In genomic region chr11:125299821-125300220, GRCh38 we compare ENCODE assay signal across 23 cellular contexts.
DNase-seq lines count a peak whose midpoint lies in the region; ATAC-seq, FAIRE-seq and TF ChIP-seq lines count a peak whose summit lies in the region.
"Had no signal": no experiment of that assay in that cellular context is flagged by ENCODE, and none has a peak within 500 bp of the region (broad histone marks: within the 10 kb centered on the region; RNA-seq: fewer than 3 reads in every experiment).

No MANE protein-coding gene starts in this region.

- H2BK5ac ChIP-seq in trophoblast cell (ENCODE audit: low read depth, low read length, poor library complexity) = no peak overlapping the region

- H3K27ac ChIP-seq in breast epithelium = no peak overlapping the region
- no peak overlapping the region for H3K27ac ChIP-seq in kidney (ENCODE audit: low read depth in 2 of 2, low read length in 2 of 2)
- no peak overlapping the region for H3K27ac ChIP-seq in trophoblast cell (ENCODE audit: low read depth, low read length)
- H3K27ac ChIP-seq in aorta (ENCODE audit: low read depth in 1 of 2, low read length in 2 of 2) = no peak overlapping the region
- H3K27ac ChIP-seq: 22Rv1, A549, HL-60 had no signal

- no peaks in the 10 kb centered on the region for H3K27me3 Mint-ChIP-seq in MCF 10A (ENCODE audit: insufficient read depth, unreplicated experiment)

- WGBS in trophoblast cell (ENCODE audit: extremely low coverage, insufficient coverage, insufficient read length) = no CpG with 5 or more reads among the region's 9 CpGs
- 92 to 93% methylated on average over 9 of the region's 9 CpGs for WGBS in aorta, 2 donors

- POLR2A ChIA-PET in MCF 10A (lab: Yijun Ruan, JAX) = interaction anchor here (0.6 to 1.5 kb wide), 2 partner anchors 229 to 1059 kb away, joined by 3 to 5 read pairs; no protein-coding TSS in a partner anchor

- no peak overlapping the region for H3K23ac ChIP-seq in trophoblast cell (ENCODE audit: low read length)

- H3K9me3 ChIP-seq in breast epithelium (no peaks in the 10 kb centered on the region), kidney (ENCODE audit: control insufficient read depth in 1 of 2, low read length in 2 of 2) (no peaks in the 10 kb centered on the region), trophoblast cell (ENCODE audit: insufficient read depth, low read depth, low read length) (no peaks in the 10 kb centered on the region), aorta (ENCODE audit: control insufficient read depth, low read length) (no peaks in the 10 kb centered on the region)
- H3K9me3 ChIP-seq: A549 had no signal

- no peak overlapping the region for H4K91ac ChIP-seq in trophoblast cell (ENCODE audit: low read depth, low read length)

- intact Hi-C loops in MCF 10A (cut with micrococcal nuclease) (no loop called here), breast epithelium (cut with DNase I; ENCODE audit: low total_unique reads) (no loop called here), kidney (cut with DNase I) (no loop called here), aorta (cut with DNase I) (loop anchor here in 1 of 2 donors (5.0 kb wide), 1 partner anchor 138 kb away; the partner anchor contains the start of gene PKNOX2)

- H4K12ac ChIP-seq in trophoblast cell (ENCODE audit: low read depth, low read length) = no peak overlapping the region

- no peak overlapping the region for H3K18ac ChIP-seq in trophoblast cell (ENCODE audit: low read length)

- H3K36me3 Mint-ChIP-seq in MCF 10A (ENCODE audit: insufficient read depth, unreplicated experiment) = no peaks in the 10 kb centered on the region
- H3K36me3 Mint-ChIP-seq: CD14-positive monocyte; CD4-positive, alpha-beta memory T cell had no signal

- peak overlapping the region; percentile 35 for H2AK5ac ChIP-seq in trophoblast cell (ENCODE audit: low read length)

- TF ChIP-seq CTCF in MCF 10A (IDR thresholded peaks at IDR 0.05; ENCODE audit: unreplicated experiment) (no peak), breast epithelium (IDR thresholded peaks at IDR 0.05) (no peak), kidney (IDR thresholded peaks at IDR 0.05; ENCODE audit: borderline replicate concordance, extremely low read depth, insufficient read depth) (no peak)

- H2BK120ac ChIP-seq in trophoblast cell (ENCODE audit: insufficient read depth, low read length, poor library complexity) = no peak overlapping the region

- no peaks in the 10 kb centered on the region for H3K79me1 ChIP-seq in trophoblast cell (ENCODE audit: low read length)

- ATAC-seq in aorta (ENCODE audit: low FRiP score) = no peak
- ATAC-seq: GM23338 had no signal

- in situ Hi-C loops in G401 (cut with HindIII; ENCODE audit: low sequenced_read_pairs) = no loop called here

- no TSS peak for BruUV-seq in MCF 10A (replicated peaks; lab: Mats Ljungman, UMichigan)

- no peak overlapping the region for H2BK12ac ChIP-seq in trophoblast cell (ENCODE audit: low read length)

- no peaks in the 10 kb centered on the region for H3K4me1 ChIP-seq in breast epithelium
- no peaks in the 10 kb centered on the region for H3K4me1 ChIP-seq in kidney (ENCODE audit: control insufficient read depth in 1 of 2, insufficient read depth in 1 of 2, low read depth in 1 of 2, low read length in 2 of 2)
- H3K4me1 ChIP-seq in trophoblast cell (ENCODE audit: control insufficient read depth in 1 of 2, insufficient read depth in 2 of 2, low read length in 2 of 2) = peaks cover 7 to 15% of the 10 kb centered on the region in 2 experiments
- H3K4me1 ChIP-seq in aorta (ENCODE audit: control insufficient read depth in 1 of 2, insufficient read depth in 2 of 2, low read length in 2 of 2) = no peaks in the 10 kb centered on the region
- H3K4me1 ChIP-seq: A549 had no signal

- no peaks in the 10 kb centered on the region for H3K9me3 Mint-ChIP-seq in MCF 10A (ENCODE audit: unreplicated experiment)
- H3K9me3 Mint-ChIP-seq: CD4-positive, alpha-beta memory T cell; GM23338; HFFc6 had no signal

- peak overlapping the region; percentile 2 for H3K27ac Mint-ChIP-seq in MCF 10A (ENCODE audit: low read depth, unreplicated experiment)
- H3K27ac Mint-ChIP-seq: CD14-positive monocyte; CD4-positive, alpha-beta memory T cell; GM23338; HFFc6 had no signal

- H3K79me2 ChIP-seq in trophoblast cell (ENCODE audit: control insufficient read depth, insufficient read depth, low read length, poor library complexity) = no peaks in the 10 kb centered on the region

- H3K4me2 ChIP-seq in trophoblast cell (ENCODE audit: low read length) = no peak overlapping the region
- H3K4me2 ChIP-seq: A549, GM23338 had no signal

- CTCF ChIA-PET in MCF 10A (lab: Yijun Ruan, JAX) = interaction anchor here (0.7 to 1.9 kb wide), 2 partner anchors 45 to 46 kb away, joined by 3 to 7 read pairs; no protein-coding TSS in a partner anchor

- no peak overlapping the region for H3K4me3 Mint-ChIP-seq in MCF 10A (ENCODE audit: unreplicated experiment)
- H3K4me3 Mint-ChIP-seq: CD14-positive monocyte; CD4-positive, alpha-beta memory T cell; GM23338; HFFc6 had no signal

- TF ChIP-seq POLR2A in breast epithelium (IDR thresholded peaks at IDR 0.05) = no peak

- H3K4me1 Mint-ChIP-seq in MCF 10A (ENCODE audit: insufficient read depth, unreplicated experiment) = peaks cover 15% of the 10 kb centered on the region
- H3K4me1 Mint-ChIP-seq: CD14-positive monocyte; CD4-positive, alpha-beta memory T cell; GM23338 had no signal

- FAIRE-seq in kidney (lab: Jason Lieb, UNC) = no peak
- FAIRE-seq: A549, G401.6, GM12891 had no signal

- no peak overlapping the region for H3K4ac ChIP-seq in trophoblast cell (ENCODE audit: low read depth, low read length)

- H3K9ac ChIP-seq in kidney (ENCODE audit: low read length in 2 of 2) = no peak overlapping the region
- no peak overlapping the region for H3K9ac ChIP-seq in trophoblast cell (ENCODE audit: low read length)

- H3K27me3 ChIP-seq in breast epithelium = no peaks in the 10 kb centered on the region
- no peaks in the 10 kb centered on the region for H3K27me3 ChIP-seq in trophoblast cell (ENCODE audit: insufficient read depth, low read length)
- no peaks in the 10 kb centered on the region for H3K27me3 ChIP-seq in aorta (ENCODE audit: control insufficient read depth in 1 of 2, insufficient read depth in 2 of 2, low read length in 1 of 2)

- H3K36me3 ChIP-seq in breast epithelium (no peaks in the 10 kb centered on the region), kidney (ENCODE audit: control insufficient read depth in 1 of 2, insufficient read depth in 2 of 2, low read length in 2 of 2) (no peaks in the 10 kb centered on the region), trophoblast cell (ENCODE audit: control insufficient read depth in 1 of 2, insufficient read depth in 2 of 2, low read length in 2 of 2) (no peaks in the 10 kb centered on the region), aorta (ENCODE audit: control insufficient read depth in 1 of 2, insufficient read depth in 2 of 2, low read length in 1 of 2) (no peaks in the 10 kb centered on the region)

- DNase-seq in MCF 10A (ENCODE audit: unreplicated experiment) = no peak
- DNase-seq in breast epithelium (ENCODE audit: low spot score in 2 of 2) = no peak
- peak; percentile 18 for DNase-seq in kidney
- no peak for DNase-seq in trophoblast cell
- no peak for DNase-seq in NCI-H1092 treated with DMSO at 0.1 percent for 48 hours (lab: John Stamatoyannopoulos, UW)
- DNase-seq in aorta = no peak
- DNase-seq in ecto neural progenitor cell (ENCODE audit: low spot score) = no peak
- no peak for DNase-seq in G401 (ENCODE audit: low spot score)
- DNase-seq: AML-193; Calu3; CD4-positive, alpha-beta memory T cell; DMS53; DND-41; EL; H7; HFFc6 had no signal

- no peak overlapping the region for H2AFZ ChIP-seq in trophoblast cell (ENCODE audit: insufficient read depth, low read length, poor library complexity)
- H2AFZ ChIP-seq: GM23338 had no signal

- H3K14ac ChIP-seq in trophoblast cell (ENCODE audit: low read length) = no peak overlapping the region

- no peak overlapping the region for H4K8ac ChIP-seq in trophoblast cell (ENCODE audit: low read depth, low read length)

- H3K4me3 ChIP-seq in breast epithelium (no peak overlapping the region), kidney (ENCODE audit: low read length in 2 of 2) (no peak overlapping the region), trophoblast cell (ENCODE audit: low read depth, low read length) (no peak overlapping the region), aorta (ENCODE audit: low read length in 2 of 2) (no peak overlapping the region)
- H3K4me3 ChIP-seq: A549, GM23338 had no signal
